Comparison of ENCODE assay signal across 1 cellular context in the genomic region with DNA sequence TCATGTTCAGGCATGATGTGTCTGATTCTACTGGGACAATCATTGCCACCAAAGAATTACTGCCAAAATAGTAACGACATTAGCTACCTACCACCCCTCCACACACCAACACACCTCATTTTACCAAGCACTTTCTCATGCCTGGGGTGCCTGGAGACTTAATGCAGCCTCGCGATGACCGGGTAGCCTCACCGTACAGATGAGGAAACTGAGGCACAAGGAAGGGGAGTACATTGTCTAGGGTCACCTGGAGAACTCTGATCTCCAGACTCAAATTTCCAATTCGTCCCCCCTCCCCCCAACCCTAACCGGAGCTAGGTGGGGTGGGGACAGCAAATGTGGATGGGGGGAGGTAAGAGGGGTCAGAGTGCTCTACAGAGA.
TF ChIP-seq lines count a peak whose summit lies in the region.

No MANE protein-coding gene starts in this region.

TF ChIP-seq in WTC11, 78 proteins besides CTCF, POLR2A, EP300 and RAD21 (continued from another document):
- no peak for TF ChIP-seq AR (CRISPR knock-in tag; IDR thresholded peaks at IDR 0.05)
TF ChIP-seq in WTC11: peak in this region for 0.
